ENCODE assay signal across 23 cellular contexts in genomic region chr16:66562986-66563385, GRCh38. TPM values are rescaled to one million over a fixed set of nuclear protein-coding genes. Genes with fewer than 3 reads are reported as not detected.
DNase-seq lines count a peak whose midpoint lies in the region; ATAC-seq lines count a peak whose summit lies in the region.
"Had no signal": no experiment of that assay in that cellular context is flagged by ENCODE, and none has a peak within 500 bp of the region (broad histone marks: within the 10 kb centered on the region; RNA-seq: fewer than 3 reads in every experiment).

No MANE protein-coding gene starts in this region.

- peaks cover 68% of the 10 kb centered on the region for H3K4me1 Mint-ChIP-seq in stimulated activated naive CD8-positive, alpha-beta T cell treated with anti-CD3 and anti-CD28 coated beads, Interleukin-15, Interleukin-2, amounts not matched to agents 100 ng/mL and 50 ng/mL, for 24 hours (ENCODE audit: low read depth)
- peaks cover 61% of the 10 kb centered on the region for H3K4me1 Mint-ChIP-seq in stimulated activated naive CD8-positive, alpha-beta T cell treated with anti-CD3 and anti-CD28 coated beads, Interleukin-15, amount 100 ng/mL, for 72 hours
- peaks cover 42% of the 10 kb centered on the region for H3K4me1 Mint-ChIP-seq in activated naive CD8-positive, alpha-beta T cell treated with anti-CD3 and anti-CD28 coated beads, Interleukin-2, amount 10 ng/mL, durations not matched to agents 7 days and 5 days

- POLR2A ChIA-PET in activated naive CD8-positive, alpha-beta T cell treated with anti-CD3 and anti-CD28 coated beads, Interleukin-2, amount 10 ng/mL, durations not matched to agents 7 days and 5 days (lab: Charles Lee), result interaction anchor here (1.0 to 3.1 kb wide), 4 partner anchors 10 to 45 kb away, joined by 5 to 20 read pairs (median 10); partner anchors contain the start of genes CKLF and CMTM3

- no peaks in the 10 kb centered on the region for H3K27me3 Mint-ChIP-seq in stimulated activated naive CD8-positive, alpha-beta T cell treated with anti-CD3 and anti-CD28 coated beads, Interleukin-15, Interleukin-2, amounts not matched to agents 100 ng/mL and 50 ng/mL, for 24 hours
- H3K27me3 Mint-ChIP-seq in stimulated activated naive CD8-positive, alpha-beta T cell treated with anti-CD3 and anti-CD28 coated beads, Interleukin-15, amount 100 ng/mL, for 72 hours, result no peaks in the 10 kb centered on the region
- no peaks in the 10 kb centered on the region for H3K27me3 Mint-ChIP-seq in activated naive CD8-positive, alpha-beta T cell treated with anti-CD3 and anti-CD28 coated beads, Interleukin-2, amount 10 ng/mL, durations not matched to agents 7 days and 5 days
- H3K27me3 Mint-ChIP-seq: stimulated activated naive B cell treated with anti-CD40 and anti-IgM and Interleukin-4, amounts not matched to agents 10 μg/mL and 1 μg/mL and 100 μg/mL, for 72 hours had no signal

- DNase-seq in stimulated activated naive CD8-positive, alpha-beta T cell treated with anti-CD3 and anti-CD28 coated beads, Interleukin-15, amount 100 ng/mL, for 72 hours, result no peak
- peak; percentile 89 for DNase-seq in OCI-M1 (lab: John Stamatoyannopoulos, UW)
- DNase-seq in activated naive CD8-positive, alpha-beta T cell treated with anti-CD3 and anti-CD28 coated beads, Interleukin-2, amount 10 ng/mL, durations not matched to agents 7 days and 5 days, result no peak
- no peak for DNase-seq in ureter (ENCODE audit: low spot score)
- DNase-seq: brain microvascular endothelial cell; colonic mucosa; HFFc6; Karpas-422; lower lobe of right lung; NCI-H1048; NCI-H187 treated with DMSO at 0.1 percent for 48 hours; NCI-H2227 treated with DMSO at 0.1 percent for 48 hours; NCI-H748 treated with DMSO at 0.1 percent for 48 hours; nucleus accumbens; small intestine; stimulated activated CD4-positive, alpha-beta T cell treated with anti-CD3 and anti-CD28 coated beads, Interleukin-2, amount 100 ng/mL, for 24 hours; stimulated activated naive B cell treated with anti-CD40 and anti-IgM and Interleukin-4, amounts not matched to agents 10 μg/mL and 1 μg/mL and 100 μg/mL, for 72 hours had no signal

- H3K27ac Mint-ChIP-seq in stimulated activated naive CD8-positive, alpha-beta T cell treated with anti-CD3 and anti-CD28 coated beads, Interleukin-15, Interleukin-2, amounts not matched to agents 100 ng/mL and 50 ng/mL, for 24 hours, result peak overlapping the region; percentile 43
- no peak overlapping the region for H3K27ac Mint-ChIP-seq in stimulated activated naive CD8-positive, alpha-beta T cell treated with anti-CD3 and anti-CD28 coated beads, Interleukin-15, amount 100 ng/mL, for 72 hours
- H3K27ac Mint-ChIP-seq in activated naive CD8-positive, alpha-beta T cell treated with anti-CD3 and anti-CD28 coated beads, Interleukin-2, amount 10 ng/mL, durations not matched to agents 7 days and 5 days, result no peak overlapping the region
- H3K27ac Mint-ChIP-seq: HFFc6; stimulated activated naive B cell treated with anti-CD40 and anti-IgM and Interleukin-4, amounts not matched to agents 10 μg/mL and 1 μg/mL and 100 μg/mL, for 72 hours had no signal

- no peaks in the 10 kb centered on the region for H3K9me3 Mint-ChIP-seq in stimulated activated naive CD8-positive, alpha-beta T cell treated with anti-CD3 and anti-CD28 coated beads, Interleukin-15, Interleukin-2, amounts not matched to agents 100 ng/mL and 50 ng/mL, for 24 hours
- H3K9me3 Mint-ChIP-seq in stimulated activated naive CD8-positive, alpha-beta T cell treated with anti-CD3 and anti-CD28 coated beads, Interleukin-15, amount 100 ng/mL, for 72 hours, result no peaks in the 10 kb centered on the region
- H3K9me3 Mint-ChIP-seq in activated naive CD8-positive, alpha-beta T cell treated with anti-CD3 and anti-CD28 coated beads, Interleukin-2, amount 10 ng/mL, durations not matched to agents 7 days and 5 days, result no peaks in the 10 kb centered on the region
- H3K9me3 Mint-ChIP-seq: HFFc6; stimulated activated naive B cell treated with anti-CD40 and anti-IgM and Interleukin-4, amounts not matched to agents 10 μg/mL and 1 μg/mL and 100 μg/mL, for 72 hours had no signal

- peaks cover 77% of the 10 kb centered on the region for H3K36me3 Mint-ChIP-seq in stimulated activated naive CD8-positive, alpha-beta T cell treated with anti-CD3 and anti-CD28 coated beads, Interleukin-15, Interleukin-2, amounts not matched to agents 100 ng/mL and 50 ng/mL, for 24 hours (ENCODE audit: low read depth)
- H3K36me3 Mint-ChIP-seq in activated naive CD8-positive, alpha-beta T cell treated with anti-CD3 and anti-CD28 coated beads, Interleukin-2, amount 10 ng/mL, durations not matched to agents 7 days and 5 days, result peaks cover 44% of the 10 kb centered on the region

- no peak overlapping the region for H3K4me3 Mint-ChIP-seq in stimulated activated naive CD8-positive, alpha-beta T cell treated with anti-CD3 and anti-CD28 coated beads, Interleukin-15, Interleukin-2, amounts not matched to agents 100 ng/mL and 50 ng/mL, for 24 hours
- H3K4me3 Mint-ChIP-seq in stimulated activated naive CD8-positive, alpha-beta T cell treated with anti-CD3 and anti-CD28 coated beads, Interleukin-15, amount 100 ng/mL, for 72 hours, result no peak overlapping the region
- H3K4me3 Mint-ChIP-seq in activated naive CD8-positive, alpha-beta T cell treated with anti-CD3 and anti-CD28 coated beads, Interleukin-2, amount 10 ng/mL, durations not matched to agents 7 days and 5 days, result peak overlapping the region; percentile 23
- H3K4me3 Mint-ChIP-seq: HFFc6; stimulated activated naive B cell treated with anti-CD40 and anti-IgM and Interleukin-4, amounts not matched to agents 10 μg/mL and 1 μg/mL and 100 μg/mL, for 72 hours had no signal

- ATAC-seq in stimulated activated naive CD8-positive, alpha-beta T cell treated with anti-CD3 and anti-CD28 coated beads, Interleukin-15, amount 100 ng/mL, for 72 hours, result no peak
- ATAC-seq in activated naive CD8-positive, alpha-beta T cell treated with anti-CD3 and anti-CD28 coated beads, Interleukin-2, amount 10 ng/mL, durations not matched to agents 7 days and 5 days (ENCODE audit: low read depth), result no peak
- ATAC-seq in GM19351 (IDR thresholded peaks at IDR 0.05; ENCODE audit: unreplicated experiment) (no peak), GM18858 (IDR thresholded peaks at IDR 0.05; ENCODE audit: unreplicated experiment) (no peak)
- ATAC-seq: lower lobe of right lung; stimulated activated naive B cell treated with anti-CD40 and anti-IgM and Interleukin-4, amounts not matched to agents 10 μg/mL and 1 μg/mL and 100 μg/mL, for 72 hours had no signal

RNA-seq across cellular contexts. Expression of gene CMTM1, which starts 3.3 kb away (rescaled TPM):
- 10 to 100 TPM; 10.6 to 13.5 TPM for total RNA-seq in activated naive CD8-positive, alpha-beta T cell treated with anti-CD3 and anti-CD28 coated beads, Interleukin-2, amount 10 ng/mL, durations not matched to agents 7 days and 5 days
- 4.3 TPM for total RNA-seq in ureter

RNA-seq across cellular contexts. Expression of gene CKLF, which starts 10.6 kb away (rescaled TPM):
- total RNA-seq in activated naive CD8-positive, alpha-beta T cell treated with anti-CD3 and anti-CD28 coated beads, Interleukin-2, amount 10 ng/mL, durations not matched to agents 7 days and 5 days, result 100 to 1,000 TPM; 124 to 130 TPM
- 34.0 TPM for total RNA-seq in ureter

RNA-seq across cellular contexts. Expression of gene TK2, which starts 13.1 kb away (rescaled TPM):
- 1 to 10 TPM; 7.0 to 8.6 TPM for total RNA-seq in activated naive CD8-positive, alpha-beta T cell treated with anti-CD3 and anti-CD28 coated beads, Interleukin-2, amount 10 ng/mL, durations not matched to agents 7 days and 5 days
- 37.9 TPM for total RNA-seq in ureter

RNA-seq across cellular contexts. Expression of gene CMTM2, which starts 16.3 kb away (rescaled TPM):
- 1 to 10 TPM in 1 of 2 experiments, under 1 TPM in 1; 0.45 to 1.3 TPM for total RNA-seq in activated naive CD8-positive, alpha-beta T cell treated with anti-CD3 and anti-CD28 coated beads, Interleukin-2, amount 10 ng/mL, durations not matched to agents 7 days and 5 days
- not detected for total RNA-seq in ureter
- total RNA-seq: colonic mucosa, fibroblast of lung, glomerular endothelial cell, HFFc6, renal cortical epithelial cell had no signal

RNA-seq across cellular contexts. Expression of gene CMTM3, which starts 41.5 kb away (rescaled TPM):
- total RNA-seq in activated naive CD8-positive, alpha-beta T cell treated with anti-CD3 and anti-CD28 coated beads, Interleukin-2, amount 10 ng/mL, durations not matched to agents 7 days and 5 days, result 100 to 1,000 TPM; 107 to 108 TPM
- total RNA-seq in ureter, result 25.4 TPM
